8 cellular contexts compared by ENCODE assay signal in genomic region chr1:66929289-66929688, GRCh38. TPM values are rescaled to one million over a fixed set of nuclear protein-coding genes. Genes with fewer than 3 reads are reported as not detected.
DNase-seq lines count a peak whose midpoint lies in the region; TF ChIP-seq lines count a peak whose summit lies in the region.

No MANE protein-coding gene starts in this region.

- H3K9me3 ChIP-seq in A673 (ENCODE audit: low read depth, low read length, poor library complexity, severe bottlenecking) (no peaks in the 10 kb centered on the region), KOPT-K1 (ENCODE audit: insufficient read depth, low read length, poor library complexity, severe bottlenecking) (no peaks in the 10 kb centered on the region), mononuclear cell (ENCODE audit: low read depth, low read length) (no peaks in the 10 kb centered on the region)

- no peaks in the 10 kb centered on the region for H3K36me3 ChIP-seq in A673 (ENCODE audit: insufficient read depth, low read length, poor library complexity, severe bottlenecking)
- peaks cover 5% of the 10 kb centered on the region; the same call in 1 of the 2 replicates for H3K36me3 ChIP-seq in KOPT-K1 (ENCODE audit: insufficient read depth, low read length)
- H3K36me3 ChIP-seq in brain microvascular endothelial cell (replicated peaks) = no peaks in the 10 kb centered on the region

- BruUV-seq in A673 (replicated peaks; lab: Mats Ljungman, UMichigan) = no TSS peak

- in situ Hi-C loops in brain microvascular endothelial cell (cut with HindIII; ENCODE audit: low pct_ligation_motif_present, low sequenced_read_pairs) = no loop called here

- H3K27me3 ChIP-seq in A673 (replicated peaks; ENCODE audit: insufficient read depth, low read depth, low read length, poor library complexity) (no peaks in the 10 kb centered on the region), brain microvascular endothelial cell (replicated peaks) (no peaks in the 10 kb centered on the region), mononuclear cell (ENCODE audit: insufficient read depth, low read length) (no peaks in the 10 kb centered on the region)

- peak overlapping the region; percentile 89 for H3K4me3 ChIP-seq in A673 (ENCODE audit: low read depth, low read length, poor library complexity, severe bottlenecking)
- H3K4me3 ChIP-seq in brain microvascular endothelial cell (ENCODE audit: low read depth, low read length) = peak overlapping the region; percentile 63
- peak overlapping the region; percentile 92 for H3K4me3 ChIP-seq in mononuclear cell (ENCODE audit: low read length)

- DNase-seq in A673 (ENCODE audit: low spot score) = no peak
- DNase-seq in brain microvascular endothelial cell = no peak
- no peak for DNase-seq in COLO668 (lab: John Stamatoyannopoulos, UW; ENCODE audit: unreplicated experiment)
- DNase-seq in stimulated activated CD4-positive, alpha-beta T cell treated with anti-CD3 and anti-CD28 coated beads, Interleukin-4, amount 100 ng/mL, for 24 hours = no peak
- DNase-seq in mucosa of gallbladder (ENCODE audit: low spot score) = no peak
- no peak for DNase-seq in NCI-H2227 (lab: John Stamatoyannopoulos, UW; ENCODE audit: unreplicated experiment)

- POLR2A ChIA-PET in A673 (lab: Charles Lee; ENCODE audit: low non-redundant PET) = interaction anchor here (0.6 kb wide), 1 partner anchor 386 kb away, joined by 3 read pairs; no protein-coding TSS in a partner anchor

- no peak for TF ChIP-seq CTCF in A673 (conservative IDR thresholded peaks at IDR 0.05; ENCODE audit: low read depth, low read length)
- no peak for TF ChIP-seq CTCF in brain microvascular endothelial cell (IDR thresholded peaks at IDR 0.05; ENCODE audit: low read depth, low read length, missing control alignments)

- intact Hi-C loops in A673 (cut with micrococcal nuclease; ENCODE audit: unreplicated experiment) = no loop called here

- H3K4me1 ChIP-seq in A673 (ENCODE audit: insufficient read depth, low read length, poor library complexity, severe bottlenecking) (peaks cover 38% of the 10 kb centered on the region), mononuclear cell (ENCODE audit: insufficient read depth, low read length) (peaks cover 32% of the 10 kb centered on the region)

- CTCF ChIA-PET in A673 (lab: Charles Lee) = no interaction called here

- H3K27ac ChIP-seq in A673 (ENCODE audit: low read depth, low read length, poor library complexity, severe bottlenecking) (peak overlapping the region; percentile 25), KOPT-K1 (ENCODE audit: low read depth, low read length, poor library complexity, severe bottlenecking) (peak overlapping the region; percentile 89), brain microvascular endothelial cell (no peak overlapping the region)

RNA-seq across cellular contexts. Expression of gene MIER1, which starts 4.5 kb away (rescaled TPM):
- 30.3 and 30.7 TPM in 2 replicates for total RNA-seq in A673 (2021)
- total RNA-seq in mononuclear cell = 120 TPM
- 38.5 TPM for total RNA-seq in mucosa of gallbladder

RNA-seq across cellular contexts. Expression of gene DNAI4, which starts 4.6 kb away (rescaled TPM):
- total RNA-seq in A673 (2021) = 4.9 and 5.3 TPM in 2 replicates
- total RNA-seq in mononuclear cell = 8.2 TPM
- 17.1 TPM for total RNA-seq in mucosa of gallbladder
